8 cellular contexts compared by ENCODE assay signal in genomic region chr10:27504007-27504890, GRCh38. TPM values are rescaled to one million over a fixed set of nuclear protein-coding genes. Genes with fewer than 3 reads are reported as not detected.
A peak's percentile ranks its signal among the peaks of the same experiment; 100 is the strongest.
DNase-seq lines count a peak whose midpoint lies in the region; ATAC-seq, FAIRE-seq and TF ChIP-seq lines count a peak whose summit lies in the region.

TSS of gene RAB18 (plus strand) at chr10:27504304. CDS start at chr10:27504370, 66 bp downstream.

- peak within 1 kb of the TSS; percentile 72 for H3K4me3 ChIP-seq in OCI-LY1 (ENCODE audit: low read depth, low read length, poor library complexity, severe bottlenecking)
- H3K4me3 ChIP-seq in mesodermal cell (ENCODE audit: extremely low read depth, insufficient read depth, low read length, poor library complexity, severe bottlenecking) = peak within 1 kb of the TSS; percentile 83

- H3K27me3 ChIP-seq in OCI-LY1 (ENCODE audit: insufficient read depth, low read length) = no peaks in the 10 kb centered on the region

- WGBS in mesodermal cell (ENCODE audit: insufficient coverage in 2 of 2), 2 experiments = 0% methylated on average over 54 to 71 of the region's 73 CpGs

- no peak; the same call in 1 of the 2 replicates for TF ChIP-seq CTCF in OCI-LY1 (IDR thresholded peaks at IDR 0.05; ENCODE audit: low read length)

- H3K4me1 ChIP-seq in OCI-LY1 (ENCODE audit: insufficient read depth, low read length, severe bottlenecking) = peaks cover 24% of the 10 kb centered on the region
- H3K4me1 ChIP-seq in mesodermal cell (ENCODE audit: control insufficient read depth, insufficient read depth, low read length, poor library complexity, severe bottlenecking) = peaks cover 11% of the 10 kb centered on the region

- H3K36me3 ChIP-seq in OCI-LY1 (ENCODE audit: insufficient read depth, low read length) (peaks cover 4% of the 10 kb centered on the region; the same call in 1 of the 2 replicates), mesodermal cell (ENCODE audit: control insufficient read depth, insufficient read depth, low read length) (peaks cover 20% of the 10 kb centered on the region)

- no peaks in the 10 kb centered on the region for H3F3A ChIP-seq in OCI-LY1 (ENCODE audit: insufficient read depth, low read length)

- peaks cover 48% of the 10 kb centered on the region for H3K79me2 ChIP-seq in OCI-LY1 (ENCODE audit: insufficient read depth, low read length)

- FAIRE-seq in endometrium (lab: Jason Lieb, UNC) = peak; percentile 82

- ATAC-seq in GM21515 (IDR thresholded peaks at IDR 0.05; ENCODE audit: unreplicated experiment) = peak; percentile 98

- no peaks in the 10 kb centered on the region for H4K20me1 ChIP-seq in OCI-LY1 (ENCODE audit: insufficient read depth, low read length)

- H2AFZ ChIP-seq in OCI-LY1 (ENCODE audit: low read length) = peak within 1 kb of the TSS; percentile 61

- no peaks in the 10 kb centered on the region for H3K9me2 ChIP-seq in OCI-LY1 (ENCODE audit: low read depth, low read length)

- H3K9ac ChIP-seq in OCI-LY1 (ENCODE audit: low read length) = peak within 1 kb of the TSS; percentile 80

- H3K9me3 ChIP-seq in OCI-LY1 (ENCODE audit: low read length) = no peaks in the 10 kb centered on the region
- no peaks in the 10 kb centered on the region for H3K9me3 ChIP-seq in mesodermal cell (ENCODE audit: control insufficient read depth, low read length)

- peak within 1 kb of the TSS; percentile 92 for H3K4me2 ChIP-seq in OCI-LY1 (ENCODE audit: low read length)

- H3K27ac ChIP-seq in OCI-LY1 (ENCODE audit: low read depth, low read length, poor library complexity, severe bottlenecking) (peak within 1 kb of the TSS; percentile 30), mesodermal cell (ENCODE audit: low read depth, low read length, severe bottlenecking) (peak within 1 kb of the TSS; percentile 75)

- DNase-seq in D341Med (ENCODE audit: low spot score) (peak; percentile 95), HuH-7 (ENCODE audit: low spot score) (peak; percentile 92)
- DNase-seq in activated CD8-positive, alpha-beta memory T cell treated with anti-CD3 and anti-CD28 coated beads, Interleukin-2, amount 50 U/mL, for 4 hours = peak; percentile 97
- DNase-seq in stimulated activated CD8-positive, alpha-beta memory T cell treated with anti-CD3 and anti-CD28 coated beads, Interleukin-15, amount 100 ng/mL, for 4 hours (ENCODE audit: low read depth in 2 of 2) = peak; percentile 98 to 99

RNA-seq across cellular contexts. Expression of gene RAB18, which starts in this region (rescaled TPM):
- polyA plus RNA-seq in mesodermal cell (2013, experiment 1 of 2) = 55.3 TPM
- 61.4 TPM for polyA plus RNA-seq in mesodermal cell (2013, experiment 2 of 2)

Comparison
In these comparisons a context has a peak if more than half of its experiments do, and no peak if none do; other contexts are left out.
1. Peak in every context shown above with its lines: DNase-seq, ATAC-seq, H3K4me3 ChIP-seq and H3K27ac ChIP-seq.